14 cellular contexts compared by ENCODE assay signal in the genomic region with DNA sequence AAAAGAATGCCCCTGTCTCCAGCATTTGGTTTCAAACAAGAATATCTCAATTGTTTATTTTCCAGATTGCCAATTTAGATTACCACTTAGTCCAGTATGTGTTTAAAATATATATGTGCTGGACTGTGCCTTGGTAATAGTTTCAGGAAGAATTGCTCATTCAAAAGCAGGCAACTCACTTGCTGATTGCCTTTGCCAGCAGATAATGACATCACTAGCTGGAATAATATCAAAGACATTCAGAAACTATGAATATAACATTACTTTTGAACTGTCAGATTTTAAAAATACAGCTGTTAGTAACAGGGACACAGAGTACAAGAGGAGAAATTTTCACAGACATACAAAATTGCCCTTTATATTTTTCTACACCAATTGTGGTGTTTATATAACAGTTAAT.
A peak's percentile ranks its signal among the peaks of the same experiment; 100 is the strongest.
DNase-seq lines count a peak whose midpoint lies in the region; ATAC-seq and TF ChIP-seq lines count a peak whose summit lies in the region.
"Had no signal": no experiment of that assay in that cellular context is flagged by ENCODE, and none has a peak within 500 bp of the region (broad histone marks: within the 10 kb centered on the region; RNA-seq: fewer than 3 reads in every experiment).

No MANE protein-coding gene starts in this region.

- intact Hi-C loops in sciatic nerve (cut with DNase I) = no loop called here

- ATAC-seq in sciatic nerve (peak; percentile 23), GM19455 (IDR thresholded peaks at IDR 0.05; ENCODE audit: unreplicated experiment) (no peak), GM18498 (IDR thresholded peaks at IDR 0.05; ENCODE audit: unreplicated experiment) (no peak)
- ATAC-seq: stimulated activated naive CD8-positive, alpha-beta T cell treated with anti-CD3 and anti-CD28 coated beads, Interleukin-15, Interleukin-2, amounts not matched to agents 100 U/mL and 50 U/mL, for 24 hours had no signal

- in situ Hi-C loops in astrocyte of the cerebellum (cut with HindIII; ENCODE audit: low sequenced_read_pairs) = no loop called here

- no peak for TF ChIP-seq CTCF in astrocyte of the cerebellum (IDR thresholded peaks at IDR 0.05; ENCODE audit: low read depth, low read length, missing control alignments)

- DNase-seq in EL = peak; percentile 61
- peak; percentile 49 for DNase-seq in astrocyte of the cerebellum (ENCODE audit: low read depth)
- peak; percentile 47 for DNase-seq in glomerular endothelial cell (ENCODE audit: extremely low read depth, low read depth, low spot score)
- DNase-seq in sciatic nerve (ENCODE audit: low spot score) = no peak
- no peak for DNase-seq in T-helper 2 cell
- no peak for DNase-seq in SIG-M5 (lab: John Stamatoyannopoulos, UW)
- DNase-seq: activated CD4-positive, alpha-beta T cell treated with anti-CD3 and anti-CD28 coated beads, Interleukin-2, amount 10 ng/mL, durations not matched to agents 24 days and 14 days; activated naive CD4-positive, alpha-beta T cell treated with Interleukin-2 at 50 U/mL for 16 hours; Calu3; esophagus squamous epithelium; NCI-H345; stimulated activated naive CD8-positive, alpha-beta T cell treated with anti-CD3 and anti-CD28 coated beads, Interleukin-15, Interleukin-2, amounts not matched to agents 100 U/mL and 50 U/mL, for 24 hours had no signal

- no peak overlapping the region for H3K4me3 ChIP-seq in astrocyte of the cerebellum (ENCODE audit: low read depth, low read length)
- H3K4me3 ChIP-seq: esophagus squamous epithelium had no signal

Comparison
In these comparisons a context has a peak if more than half of its experiments do, and no peak if none do; other contexts are left out.
1. DNase-seq: peak in EL (single experiment), astrocyte of the cerebellum (single experiment) and glomerular endothelial cell (single experiment); none in sciatic nerve (single experiment), T-helper 2 cell (0 of 5) and SIG-M5 (single experiment).